8 cellular contexts compared by ENCODE assay signal in the genomic region with DNA sequence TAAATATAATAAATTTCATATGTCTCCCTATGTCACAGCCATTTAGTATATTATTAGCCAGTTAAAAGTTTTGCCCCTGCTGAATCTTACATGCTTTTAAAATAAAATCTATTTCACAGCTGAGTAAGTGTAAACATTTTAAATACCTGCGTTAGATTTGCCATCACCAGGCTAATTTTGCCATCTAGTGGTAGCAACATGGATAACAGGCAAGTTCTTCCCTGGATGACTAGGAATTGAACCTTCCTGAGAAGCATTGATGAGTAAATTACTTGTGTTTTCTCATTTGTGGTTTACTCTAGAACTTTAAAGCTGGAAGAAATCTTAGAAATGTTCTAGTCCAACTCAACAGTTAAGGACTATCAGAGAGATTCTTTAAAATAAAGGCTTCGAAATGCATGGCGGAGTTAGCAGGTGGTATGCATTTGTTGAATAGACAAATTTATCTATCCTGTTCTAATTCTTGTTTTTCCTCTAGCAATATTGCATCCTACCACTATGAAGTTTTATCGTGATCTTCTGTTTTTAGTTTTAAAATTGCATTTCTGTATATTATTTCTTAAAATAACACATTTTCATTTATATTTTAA. TPM values are rescaled to one million over a fixed set of nuclear protein-coding genes. Genes with fewer than 3 reads are reported as not detected.
DNase-seq lines count a peak whose midpoint lies in the region; ATAC-seq, FAIRE-seq and TF ChIP-seq lines count a peak whose summit lies in the region.

No MANE protein-coding gene starts in this region.

- H4K20me1 ChIP-seq in GM12878 (ENCODE audit: control insufficient read depth, insufficient read depth), result no peaks in the 10 kb centered on the region

- SMC1A ChIA-PET in GM12878 (lab: Charles Lee; ENCODE audit: uncharacterized antibody, unreplicated experiment), result interaction anchor here (0.8 to 8.0 kb wide), 20 partner anchors 9 to 1243 kb away, joined by 3 to 158 read pairs (median 4); partner anchors contain the start of genes DOP1A and UBE3D

- no TSS peak for BruUV-seq in GM12878 (replicated peaks; lab: Mats Ljungman, UMichigan)

- no peak for TF ChIP-seq EP300 in GM12878 (IDR thresholded peaks at IDR 0.05; ENCODE audit: borderline replicate concordance in 1 of 2, control insufficient read depth in 1 of 2, low read depth in 2 of 2, low read length in 2 of 2)

- in situ Hi-C loops in GM12878 (cut with MboI), result loop anchor here (5.0 kb wide), 2 partner anchors 293 to 448 kb away; partner anchors contain the start of genes DOP1A and UBE3D

- WGBS in GM12878 (ENCODE audit: insufficient coverage, insufficient replicate concordance, low lambda C conversion rate, missing lambda C conversion rate), result 0% methylated on average over 4 of the region's 4 CpGs

- H2AFZ ChIP-seq in GM12878 (ENCODE audit: control insufficient read depth, low read depth, low read length), result no peak overlapping the region

- H3K36me3 ChIP-seq in GM12878 (ENCODE audit: control insufficient read depth in 2 of 2, insufficient read depth in 2 of 2, low read length in 1 of 2), result no peaks in the 10 kb centered on the region

- peak; percentile 62 for FAIRE-seq in GM12878 (lab: Jason Lieb, UNC)
- no peak for FAIRE-seq in urothelium cell line (lab: Jason Lieb, UNC)

- H3K9ac ChIP-seq in GM12878 (ENCODE audit: control insufficient read depth, insufficient read depth, low read length), result no peak overlapping the region

- CTCF ChIA-PET in GM12878 (lab: Yijun Ruan, JAX), result interaction anchor here (0.6 to 15.2 kb wide), 27 partner anchors 9 to 457 kb away, joined by 3 to 423 read pairs (median 5); partner anchors contain the start of genes DOP1A and UBE3D

- TF ChIP-seq CTCF in AG10803 (conservative IDR thresholded peaks at IDR 0.05; ENCODE audit: low read length), result peak; percentile 95
- TF ChIP-seq CTCF in GM12878 (IDR thresholded peaks at IDR 0.05 in 2 of 3, conservative IDR thresholded peaks at IDR 0.05 in 1 of 3; ENCODE audit: control insufficient read depth in 2 of 3, extremely low read depth in 1 of 3, insufficient read depth in 1 of 3, low read depth in 3 of 3, low read length in 3 of 3), result peak; percentile 72 to 82 (median 76)

- no peaks in the 10 kb centered on the region for H3K4me1 ChIP-seq in GM12878 (ENCODE audit: control insufficient read depth, insufficient read depth, low read length)

- no peaks in the 10 kb centered on the region; a peak in 1 of 4 replicates for H3K27me3 ChIP-seq in GM12878 (replicated peaks in 1 of 2; ENCODE audit: control insufficient read depth in 2 of 2, insufficient read depth in 2 of 2, low read length in 1 of 2)

- DNase-seq in AG10803 (ENCODE audit: low read depth) (peak; percentile 62), GDM1 (lab: John Stamatoyannopoulos, UW) (peak; percentile 29), NCI-H345 (lab: John Stamatoyannopoulos, UW) (peak; percentile 63), GM12878 (ENCODE audit: low read depth, low spot score) (peak; percentile 30), kidney glomerular epithelial cell (lab: John Stamatoyannopoulos, UW) (peak; percentile 61), urothelium cell line (ENCODE audit: low spot score) (peak; percentile 10)

- TF ChIP-seq RAD21 in GM12878 (IDR thresholded peaks at IDR 0.05; ENCODE audit: insufficient read depth, low read depth, low read length), result peak; percentile 96

- H3K4me3 ChIP-seq in AG10803 (ENCODE audit: low read length), result no peak overlapping the region
- no peak overlapping the region for H3K4me3 ChIP-seq in GM12878

- no peaks in the 10 kb centered on the region for H3K9me3 ChIP-seq in GM12878 (replicated peaks; ENCODE audit: control insufficient read depth, insufficient read depth, low read length)

- no peak overlapping the region for H3K4me2 ChIP-seq in GM12878 (ENCODE audit: control insufficient read depth, insufficient read depth)

- no peak for TF ChIP-seq POLR2A in GM12878 (IDR thresholded peaks at IDR 0.05; ENCODE audit: low read depth, low read length)

- RAD21 ChIA-PET in GM12878 (lab: Charles Lee; ENCODE audit: unreplicated experiment), result interaction anchor here (0.7 to 6.9 kb wide), 10 partner anchors 10 to 457 kb away, joined by 3 to 103 read pairs (median 8); partner anchors contain the start of genes DOP1A and UBE3D

- H3K79me2 ChIP-seq in GM12878 (ENCODE audit: control insufficient read depth, insufficient read depth, low read length), result no peaks in the 10 kb centered on the region

- POLR2A ChIA-PET in GM12878 (lab: Charles Lee), result interaction anchor here (0.6 to 0.8 kb wide), 2 partner anchors 444 to 448 kb away, joined by 3 read pairs; partner anchors contain the start of gene DOP1A

- ATAC-seq in HG02763 (IDR thresholded peaks at IDR 0.05; ENCODE audit: unreplicated experiment), result peak; percentile 59
- ATAC-seq in GM12878, result peak; percentile 74
- no peak for ATAC-seq in HG03108 (IDR thresholded peaks at IDR 0.05; ENCODE audit: unreplicated experiment)

- intact Hi-C loops in GM12878 (cut with micrococcal nuclease; ENCODE audit: unreplicated experiment), result loop anchor here (1.0 to 2.0 kb wide), 3 partner anchors 97 to 448 kb away; partner anchors contain the start of gene DOP1A

- no peak overlapping the region for H3K27ac ChIP-seq in GM12878 (ENCODE audit: control insufficient read depth, insufficient read depth)

TF ChIP-seq in GM12878, 131 proteins besides CTCF, POLR2A, EP300 and RAD21:
- TF ChIP-seq SMC3 (IDR thresholded peaks at IDR 0.05; ENCODE audit: borderline replicate concordance, low read length) (peak; percentile 90), SUZ12 (IDR thresholded peaks at IDR 0.05; ENCODE audit: unreplicated experiment) (no peak)

RNA-seq across cellular contexts. Expression of gene PRSS35, which starts 2.6 kb away (rescaled TPM):
- not detected in 2 replicates for total RNA-seq in GM12878 (2013; cell fraction: nucleolus; rRNA removed)
- not detected in 2 replicates for total RNA-seq in GM12878 (2014; rRNA removed)
- total RNA-seq in GM12878 (2014; rRNA removed; fragmentation: Illumina TruSeq; extraction: Trizol), result not detected in 2 replicates
- total RNA-seq in GM12878 (2021), result not detected in 2 replicates
- not detected for polyA plus RNA-seq in GM12878 (2011; ENCODE audit: low read depth)
- polyA plus RNA-seq in GM12878 (2011; rRNA removed), result not detected in 2 replicates
- not detected in 2 replicates for polyA plus RNA-seq in GM12878 (2011; cell fraction: cytosol; rRNA removed)
- not detected in 2 replicates for polyA plus RNA-seq in GM12878 (2011; cell fraction: nucleus; rRNA removed)
- not detected in 2 replicates for polyA plus RNA-seq in GM12878 (2012)
- not detected in 2 replicates for polyA plus RNA-seq in GM12878 (2014; fragmentation: Illumina TruSeq; extraction: Trizol)
- not detected for polyA plus RNA-seq in GM12878 (2014; fragmentation: Nextera tagmentation; extraction: Ambion mirVana)
- not detected in 2 replicates for polyA plus RNA-seq in GM12878 (2014; rRNA removed)
- polyA plus RNA-seq in GM12878 (2016; fragmentation: Nextera tagmentation; extraction: Ambion mirVana), result not detected
- polyA minus RNA-seq in GM12878 (2011; rRNA and poly(A)+ RNA removed), result not detected in 2 replicates
- not detected in 2 replicates for polyA minus RNA-seq in GM12878 (2011; cell fraction: cytosol; rRNA and poly(A)+ RNA removed)
- polyA minus RNA-seq in GM12878 (2011; cell fraction: nucleus; rRNA and poly(A)+ RNA removed), result not detected in 2 replicates

Comparison
In these comparisons a context has a peak if more than half of its experiments do, and no peak if none do; other contexts are left out.
1. DNase-seq: peak in every context shown above with its lines; median percentile 63 in NCI-H345; 62 in AG10803; 61 in kidney glomerular epithelial cell; 30 in GM12878; 29 in GDM1; 10 in urothelium cell line.